17 cellular contexts compared by ENCODE assay signal in the genomic region with DNA sequence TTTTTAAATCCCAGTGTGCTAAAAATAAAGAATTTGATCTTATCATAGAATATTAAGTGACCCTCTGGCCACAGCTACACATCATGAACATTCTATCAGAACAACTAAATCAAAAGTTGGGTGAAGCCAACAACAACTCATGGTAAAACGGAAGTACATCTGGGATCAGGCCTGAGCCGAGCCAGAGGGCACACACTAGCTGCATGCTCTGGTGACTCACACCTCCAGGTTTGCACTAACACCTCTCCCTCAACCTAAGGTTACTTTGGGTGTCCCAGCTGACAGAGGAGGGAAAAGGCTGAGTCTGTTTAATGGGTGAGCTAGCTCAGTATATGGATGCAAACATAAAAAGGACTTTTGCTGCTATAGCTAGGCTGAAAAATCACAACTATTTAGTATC.
"Had no signal": no experiment of that assay in that cellular context is flagged by ENCODE, and none has a peak within 500 bp of the region (broad histone marks: within the 10 kb centered on the region; RNA-seq: fewer than 3 reads in every experiment).

No MANE protein-coding gene starts in this region.

- H3K36me3 Mint-ChIP-seq: activated naive CD4-positive, alpha-beta T cell treated with anti-CD3 and anti-CD28 coated beads, Interleukin-2, amount 10 ng/mL, durations not matched to agents 7 days and 5 days had no signal

- H3K27me3 ChIP-seq: gastroesophageal sphincter, testis, upper lobe of right lung had no signal

- DNase-seq: activated CD4-positive, alpha-beta T cell treated with anti-CD3 and anti-CD28 coated beads for 4 hours; activated naive CD4-positive, alpha-beta T cell treated with anti-CD3 and anti-CD28 coated beads, Interleukin-2, amount 10 ng/mL, durations not matched to agents 7 days and 5 days; central memory CD4-positive, alpha-beta T cell; effector CD8-positive, alpha-beta T cell; kidney glomerular epithelial cell; retina; stimulated activated CD4-positive, alpha-beta T cell treated with anti-CD3 and anti-CD28 coated beads, Interleukin-15, amount 100 ng/mL, for 24 hours; stimulated activated CD4-positive, alpha-beta T cell treated with anti-CD3 and anti-CD28 coated beads, Interleukin-4, amount 100 ng/mL, for 24 hours; stimulated activated naive CD8-positive, alpha-beta T cell treated with anti-CD3 and anti-CD28 coated beads, Interleukin-15, amount 100 ng/mL, for 72 hours; testis; upper lobe of right lung had no signal

- H3K9me3 ChIP-seq: gastroesophageal sphincter, testis, upper lobe of right lung had no signal

- H3K9me3 Mint-ChIP-seq: activated naive CD4-positive, alpha-beta T cell treated with anti-CD3 and anti-CD28 coated beads, Interleukin-2, amount 10 ng/mL, durations not matched to agents 7 days and 5 days; activated T-helper 2 cell treated with anti-CD3 and anti-CD28 coated beads, Interferon-gamma antibody, Interleukin-2, Interleukin-4, amounts not matched to agents 10 μg/mL and 5 μg/mL and 100 μg/mL, durations not matched to agents 14 hours and 24 hours and 36 hours; stimulated activated naive CD8-positive, alpha-beta T cell treated with anti-CD3 and anti-CD28 coated beads, Interleukin-15, amount 100 ng/mL, for 72 hours had no signal

- H3K4me1 ChIP-seq: parathyroid adenoma, testis, upper lobe of right lung had no signal

- H3K27ac Mint-ChIP-seq: activated naive CD4-positive, alpha-beta T cell treated with anti-CD3 and anti-CD28 coated beads, Interleukin-2, amount 10 ng/mL, durations not matched to agents 7 days and 5 days; activated T-helper 2 cell treated with anti-CD3 and anti-CD28 coated beads, Interferon-gamma antibody, Interleukin-2, Interleukin-4, amounts not matched to agents 10 μg/mL and 5 μg/mL and 100 μg/mL, durations not matched to agents 14 hours and 24 hours and 36 hours; stimulated activated naive CD8-positive, alpha-beta T cell treated with anti-CD3 and anti-CD28 coated beads, Interleukin-15, amount 100 ng/mL, for 72 hours had no signal

- H3K36me3 ChIP-seq: gastroesophageal sphincter, upper lobe of right lung had no signal

- H3K4me1 Mint-ChIP-seq: activated naive CD4-positive, alpha-beta T cell treated with anti-CD3 and anti-CD28 coated beads, Interleukin-2, amount 10 ng/mL, durations not matched to agents 7 days and 5 days; stimulated activated naive CD8-positive, alpha-beta T cell treated with anti-CD3 and anti-CD28 coated beads, Interleukin-15, amount 100 ng/mL, for 72 hours had no signal

- H3K4me3 Mint-ChIP-seq: activated naive CD4-positive, alpha-beta T cell treated with anti-CD3 and anti-CD28 coated beads, Interleukin-2, amount 10 ng/mL, durations not matched to agents 7 days and 5 days; neural crest cell; stimulated activated naive CD8-positive, alpha-beta T cell treated with anti-CD3 and anti-CD28 coated beads, Interleukin-15, amount 100 ng/mL, for 72 hours had no signal

- H3K4me3 ChIP-seq: coronary artery, gastroesophageal sphincter, testis, upper lobe of right lung had no signal

- H3K27ac ChIP-seq: coronary artery, gastroesophageal sphincter, parathyroid adenoma, testis, upper lobe of right lung, VCaP had no signal

- H3K27me3 Mint-ChIP-seq: activated naive CD4-positive, alpha-beta T cell treated with anti-CD3 and anti-CD28 coated beads, Interleukin-2, amount 10 ng/mL, durations not matched to agents 7 days and 5 days; stimulated activated naive CD8-positive, alpha-beta T cell treated with anti-CD3 and anti-CD28 coated beads, Interleukin-15, amount 100 ng/mL, for 72 hours had no signal

- ATAC-seq: gastroesophageal sphincter; stimulated activated naive CD8-positive, alpha-beta T cell treated with anti-CD3 and anti-CD28 coated beads, Interleukin-15, amount 100 ng/mL, for 72 hours had no signal
